Comparison of ENCODE assay signal across 16 cellular contexts in the genomic region with DNA sequence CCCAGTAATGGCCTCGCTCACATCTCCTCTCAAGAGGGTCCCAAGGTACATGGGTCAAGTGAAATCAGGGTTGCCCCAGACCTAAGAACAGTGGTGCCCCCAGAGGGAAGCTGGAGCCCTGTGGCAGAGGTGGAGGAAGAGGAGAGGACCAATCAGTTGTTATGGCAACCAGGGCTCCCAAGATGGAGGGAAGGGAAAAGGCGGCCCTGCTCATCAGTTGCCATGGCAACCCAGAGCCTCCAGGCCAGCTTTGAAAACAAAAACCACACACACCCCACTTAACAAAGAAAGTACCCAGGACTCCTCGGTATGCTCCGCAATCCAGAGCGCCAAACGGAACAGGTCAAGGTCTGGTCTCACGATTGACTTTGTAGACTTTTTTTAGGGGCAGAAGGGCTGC. TPM values are rescaled to one million over a fixed set of nuclear protein-coding genes. Genes with fewer than 3 reads are reported as not detected.
DNase-seq lines count a peak whose midpoint lies in the region; ATAC-seq and TF ChIP-seq lines count a peak whose summit lies in the region.
"Had no signal": no experiment of that assay in that cellular context is flagged by ENCODE, and none has a peak within 500 bp of the region (broad histone marks: within the 10 kb centered on the region; RNA-seq: fewer than 3 reads in every experiment).

No MANE protein-coding gene starts in this region.

- intact Hi-C loops in cardiac septum (cut with DNase I) (loop anchor here (10.0 kb wide), 1 partner anchor 87 kb away; the partner anchor contains the start of gene CHST1), right cardiac atrium (cut with DNase I) (loop anchor here in 1 of 4 donors (10.0 kb wide), 1 partner anchor 87 kb away; the partner anchor contains the start of gene CHST1), testis (cut with DNase I; ENCODE audit: low total_unique reads) (no loop called here)

- H3K4me1 ChIP-seq in right cardiac atrium (ENCODE audit: control insufficient read depth, insufficient read depth, low read length) (peaks cover 4% of the 10 kb centered on the region), testis (peaks cover 33% of the 10 kb centered on the region)
- H3K4me1 ChIP-seq: foreskin keratinocyte, upper lobe of right lung had no signal

- H3K4me3 ChIP-seq in right cardiac atrium (ENCODE audit: low read length) (no peak overlapping the region), testis (no peak overlapping the region)
- H3K4me3 ChIP-seq: sigmoid colon, upper lobe of right lung had no signal

- H3K9me3 ChIP-seq in right cardiac atrium (ENCODE audit: control insufficient read depth, low read length) (no peaks in the 10 kb centered on the region), testis (no peaks in the 10 kb centered on the region)
- H3K9me3 ChIP-seq: sigmoid colon, upper lobe of right lung had no signal

- ATAC-seq in right cardiac atrium (no peak), HG03196 (IDR thresholded peaks at IDR 0.05; ENCODE audit: unreplicated experiment) (no peak), GM19351 (IDR thresholded peaks at IDR 0.05; ENCODE audit: unreplicated experiment) (no peak), GM21723 (IDR thresholded peaks at IDR 0.05; ENCODE audit: unreplicated experiment) (no peak)
- ATAC-seq: foreskin keratinocyte; stimulated activated naive CD8-positive, alpha-beta T cell treated with anti-CD3 and anti-CD28 coated beads, Interleukin-15, amount 100 ng/mL, for 72 hours; upper lobe of right lung had no signal

- no peak overlapping the region for H3K27ac ChIP-seq in right cardiac atrium (ENCODE audit: low read length)
- H3K27ac ChIP-seq in testis = no peak overlapping the region
- H3K27ac ChIP-seq: foreskin keratinocyte, sigmoid colon, upper lobe of right lung, WERI-Rb-1 had no signal

- 75% methylated on average over 7 of the region's 7 CpGs for WGBS in right cardiac atrium
- WGBS in testis, 2 donors = 51 to 59% methylated on average over 7 of the region's 7 CpGs

- H3K27me3 ChIP-seq in right cardiac atrium (ENCODE audit: control insufficient read depth, insufficient read depth) (no peaks in the 10 kb centered on the region), testis (no peaks in the 10 kb centered on the region)

- no peaks in the 10 kb centered on the region for H3K36me3 ChIP-seq in testis (ENCODE audit: low read depth, missing control alignments)
- H3K36me3 ChIP-seq: sigmoid colon, upper lobe of right lung, WERI-Rb-1 had no signal

- TF ChIP-seq CTCF in testis (IDR thresholded peaks at IDR 0.05) = no peak

- peak; percentile 38 for DNase-seq in cardiac septum (ENCODE audit: low spot score)
- DNase-seq in right cardiac atrium = no peak
- peak; percentile 80 for DNase-seq in SK-N-DZ (ENCODE audit: low spot score)
- peak; percentile 44 for DNase-seq in iPS-NIHi7 (ENCODE audit: extremely low spot score)
- peak; percentile 61 for DNase-seq in testis
- DNase-seq: activated CD4-positive, alpha-beta memory T cell treated with anti-CD3 and anti-CD28 coated beads for 36 hours; activated naive CD4-positive, alpha-beta T cell treated with anti-CD3 and anti-CD28 coated beads, Interleukin-2, amount 10 ng/mL, durations not matched to agents 7 days and 5 days; CD4-positive, alpha-beta T cell; foreskin keratinocyte; sigmoid colon; stimulated activated naive CD8-positive, alpha-beta T cell treated with anti-CD3 and anti-CD28 coated beads, Interleukin-15, amount 100 ng/mL, for 72 hours; upper lobe of right lung; WERI-Rb-1 had no signal

- TF ChIP-seq POLR2A in testis (IDR thresholded peaks at IDR 0.05) = no peak

RNA-seq across cellular contexts. Expression of gene SLC35C1, which starts 53.5 kb away (rescaled TPM):
- total RNA-seq in cardiac septum (7.5 TPM), right cardiac atrium (10 to 100 TPM in 1 of 4 donors, 1 to 10 TPM in 3; 7.6 to 11.4 (median 9.0) TPM), testis (10 to 100 TPM; 12.9 to 15.7 TPM)
- polyA plus RNA-seq in right cardiac atrium (7.3 TPM), testis (ENCODE audit: insufficient read depth, low read depth, low replicate concordance) (10.4 TPM)
- polyA plus RNA-seq in SK-N-DZ (2014; cell fraction: cytosol; rRNA removed) = 2.1 and 2.7 TPM in 2 replicates
- 1.1 and 2.1 TPM in 2 replicates for polyA plus RNA-seq in SK-N-DZ (2014; cell fraction: nucleus; rRNA removed)

Comparison
In these comparisons a context has a peak if more than half of its experiments do, and no peak if none do; other contexts are left out.
1. DNase-seq: peak in cardiac septum (single experiment), SK-N-DZ (single experiment), iPS-NIHi7 (single experiment) and testis (single experiment); none in right cardiac atrium (0 of 3).